In genomic region chr19:51531349-51532315, GRCh38 we compare ENCODE assay signal across 10 cellular contexts. TPM values are rescaled to one million over a fixed set of nuclear protein-coding genes. Genes with fewer than 3 reads are reported as not detected.
A peak's percentile ranks its signal among the peaks of the same experiment; 100 is the strongest.
DNase-seq lines count a peak whose midpoint lies in the region; ATAC-seq and TF ChIP-seq lines count a peak whose summit lies in the region.
"Had no signal": no experiment of that assay in that cellular context is flagged by ENCODE, and none has a peak within 500 bp of the region (broad histone marks: within the 10 kb centered on the region; RNA-seq: fewer than 3 reads in every experiment).

TSS of gene SIGLEC6 (minus strand) at chr19:51531670. CDS start at chr19:51531648, 22 bp downstream.

- no peak within 1 kb of the TSS for H3K27ac Mint-ChIP-seq in activated CD4-positive, alpha-beta T cell treated with anti-CD3 and anti-CD28 coated beads, Interleukin-2, amount 10 ng/mL, durations not matched to agents 24 days and 14 days
- no peak within 1 kb of the TSS for H3K27ac Mint-ChIP-seq in effector memory CD8-positive, alpha-beta T cell
- H3K27ac Mint-ChIP-seq: stimulated activated naive CD8-positive, alpha-beta T cell treated with anti-CD3 and anti-CD28 coated beads, Interleukin-15, Interleukin-2, amounts not matched to agents 100 ng/mL and 50 ng/mL, for 24 hours had no signal

- peak; percentile 62 for ATAC-seq in effector memory CD8-positive, alpha-beta T cell (replicated peaks)

- H3K27me3 ChIP-seq in HUES6 (ENCODE audit: control insufficient read depth, insufficient read depth, low read length) (peaks cover 67% of the 10 kb centered on the region), spleen (replicated peaks in 1 of 7) (peaks cover 0 to 30% (median 0%) of the 10 kb centered on the region in 7 donors), H7 (ENCODE audit: control insufficient read depth, insufficient read depth, low read length) (no peaks in the 10 kb centered on the region; the same call in 1 of the 2 replicates)

- TF ChIP-seq POLR2A in spleen (IDR thresholded peaks at IDR 0.05): no peak

- 22 to 25% (median 24%) methylated on average over 18 to 25 of the region's 25 CpGs for WGBS in spleen, 5 donors

- TF ChIP-seq CTCF in spleen (IDR thresholded peaks at IDR 0.05 in 8 of 11, conservative IDR thresholded peaks at IDR 0.05 in 3 of 11): no peak

- DNase-seq in activated CD4-positive, alpha-beta T cell treated with anti-CD3 and anti-CD28 coated beads, Interleukin-2, amount 10 ng/mL, durations not matched to agents 24 days and 14 days: peak; percentile 72
- no peak for DNase-seq in activated CD4-positive, alpha-beta T cell treated with anti-CD3 and anti-CD28 coated beads, Interleukin-2, amount 50 U/mL, for 4 hours
- no peak for DNase-seq in effector memory CD8-positive, alpha-beta T cell
- DNase-seq in spleen: peak; percentile 90
- no peak for DNase-seq in NCI-H2081 (lab: John Stamatoyannopoulos, UW)
- DNase-seq in H7: no peak
- DNase-seq in NCI-H510A (lab: John Stamatoyannopoulos, UW): no peak

- peaks cover 4% of the 10 kb centered on the region; the same call in 1 of the 2 replicates for H3K4me1 ChIP-seq in HUES6 (ENCODE audit: control insufficient read depth, insufficient read depth, low read length)
- peaks cover 0 to 15% (median 10%) of the 10 kb centered on the region in 6 donors for H3K4me1 ChIP-seq in spleen

- no peaks in the 10 kb centered on the region for H3K36me3 ChIP-seq in HUES6 (ENCODE audit: control insufficient read depth, insufficient read depth, low read length)
- no peaks in the 10 kb centered on the region for H3K36me3 ChIP-seq in spleen
- no peaks in the 10 kb centered on the region for H3K36me3 ChIP-seq in H7 (replicated peaks; ENCODE audit: control insufficient read depth, insufficient read depth, low read length)

- H3K9ac ChIP-seq in HUES6 (ENCODE audit: low read length): peak within 1 kb of the TSS; percentile 5

- H3K4me3 ChIP-seq in HUES6 (ENCODE audit: low read depth, low read length): peak within 1 kb of the TSS; percentile 18; the same call in 1 of the 2 replicates
- peak within 1 kb of the TSS in 2 of 8 donors; percentile 29 to 49 for H3K4me3 ChIP-seq in spleen
- no peak within 1 kb of the TSS for H3K4me3 ChIP-seq in H7 (ENCODE audit: insufficient read depth, low read depth, low read length)

- peaks cover 7% of the 10 kb centered on the region for H3K4me1 Mint-ChIP-seq in activated CD4-positive, alpha-beta T cell treated with anti-CD3 and anti-CD28 coated beads, Interleukin-2, amount 10 ng/mL, durations not matched to agents 24 days and 14 days
- peaks cover 0 to 2% of the 10 kb centered on the region in 2 donors for H3K4me1 Mint-ChIP-seq in effector memory CD8-positive, alpha-beta T cell (ENCODE audit: low read depth in 2 of 2)

- no peaks in the 10 kb centered on the region for H3K9me3 ChIP-seq in HUES6 (ENCODE audit: control insufficient read depth, insufficient read depth, low read depth, low read length)
- peaks cover 0 to 5% (median 0%) of the 10 kb centered on the region in 8 donors for H3K9me3 ChIP-seq in spleen

- H3K4me3 Mint-ChIP-seq in activated CD4-positive, alpha-beta T cell treated with anti-CD3 and anti-CD28 coated beads, Interleukin-2, amount 10 ng/mL, durations not matched to agents 24 days and 14 days: peak within 1 kb of the TSS; percentile 10
- H3K4me3 Mint-ChIP-seq in effector memory CD8-positive, alpha-beta T cell: no peak within 1 kb of the TSS
- H3K4me3 Mint-ChIP-seq: stimulated activated naive CD8-positive, alpha-beta T cell treated with anti-CD3 and anti-CD28 coated beads, Interleukin-15, Interleukin-2, amounts not matched to agents 100 ng/mL and 50 ng/mL, for 24 hours had no signal

- peaks cover 5% of the 10 kb centered on the region for H3K9me3 Mint-ChIP-seq in activated CD4-positive, alpha-beta T cell treated with anti-CD3 and anti-CD28 coated beads, Interleukin-2, amount 10 ng/mL, durations not matched to agents 24 days and 14 days
- no peaks in the 10 kb centered on the region for H3K9me3 Mint-ChIP-seq in effector memory CD8-positive, alpha-beta T cell

- no peak within 1 kb of the TSS for H3K27ac ChIP-seq in HUES6 (ENCODE audit: low read depth, low read length)
- peak within 1 kb of the TSS in 5 of 8 donors; percentile 26 to 61 (median 34) for H3K27ac ChIP-seq in spleen

- H3K36me3 Mint-ChIP-seq in activated CD4-positive, alpha-beta T cell treated with anti-CD3 and anti-CD28 coated beads, Interleukin-2, amount 10 ng/mL, durations not matched to agents 24 days and 14 days (ENCODE audit: low read depth): no peaks in the 10 kb centered on the region
- H3K36me3 Mint-ChIP-seq in effector memory CD8-positive, alpha-beta T cell (ENCODE audit: insufficient read depth): peaks cover 5% of the 10 kb centered on the region

- intact Hi-C loops in activated CD4-positive, alpha-beta T cell treated with anti-CD3 and anti-CD28 coated beads, Interleukin-2, amount 10 ng/mL, durations not matched to agents 24 days and 14 days (cut with micrococcal nuclease): no loop called here
- intact Hi-C loops in spleen (cut with DNase I; ENCODE audit: low total_unique reads): no loop called here

- peaks cover 51% of the 10 kb centered on the region for H3K27me3 Mint-ChIP-seq in activated CD4-positive, alpha-beta T cell treated with anti-CD3 and anti-CD28 coated beads, Interleukin-2, amount 10 ng/mL, durations not matched to agents 24 days and 14 days
- H3K27me3 Mint-ChIP-seq in effector memory CD8-positive, alpha-beta T cell: peaks cover 70 to 82% of the 10 kb centered on the region in 2 donors

RNA-seq across cellular contexts. Expression of gene SIGLEC6, which starts in this region (rescaled TPM):
- total RNA-seq in activated CD4-positive, alpha-beta T cell treated with anti-CD3 and anti-CD28 coated beads, Interleukin-2, amount 10 ng/mL, durations not matched to agents 24 days and 14 days: 0.91 and 0.95 TPM in 2 replicates
- total RNA-seq in spleen: 1 to 10 TPM in 6 of 7 donors, under 1 TPM in 1; 0.91 to 5.8 (median 3.6) TPM
- 1 to 10 TPM in 1 of 3 donors, under 1 TPM in 2; 0.27 to 1.6 (median 0.30) TPM for polyA plus RNA-seq in spleen
- not detected in 2 replicates for total RNA-seq in H7 (2014; rRNA removed; shearing (Covaris generic))
- polyA plus RNA-seq: AG04450 had no signal

Comparison
In these comparisons a context has a peak if more than half of its experiments do, and no peak if none do; other contexts are left out.
1. Peak in DNase-seq in activated CD4-positive, alpha-beta T cell treated with anti-CD3 and anti-CD28 coated beads, Interleukin-2, amount 10 ng/mL, durations not matched to agents 24 days and 14 days; RNA of the gene not detected or under 1 TPM.